ENCODE assay signal across 1 cellular context in genomic region chr22:25702046-25702445, GRCh38.
A peak's percentile ranks its signal among the peaks of the same experiment; 100 is the strongest.
TF ChIP-seq lines count a peak whose summit lies in the region.

No MANE protein-coding gene starts in this region.

TF ChIP-seq in SK-N-SH treated with all-trans-retinoic acid at 6 μM for 48 hours, 23 proteins besides CTCF, POLR2A, EP300 and RAD21 (continued from another document):
- TF ChIP-seq, protein P1, sequence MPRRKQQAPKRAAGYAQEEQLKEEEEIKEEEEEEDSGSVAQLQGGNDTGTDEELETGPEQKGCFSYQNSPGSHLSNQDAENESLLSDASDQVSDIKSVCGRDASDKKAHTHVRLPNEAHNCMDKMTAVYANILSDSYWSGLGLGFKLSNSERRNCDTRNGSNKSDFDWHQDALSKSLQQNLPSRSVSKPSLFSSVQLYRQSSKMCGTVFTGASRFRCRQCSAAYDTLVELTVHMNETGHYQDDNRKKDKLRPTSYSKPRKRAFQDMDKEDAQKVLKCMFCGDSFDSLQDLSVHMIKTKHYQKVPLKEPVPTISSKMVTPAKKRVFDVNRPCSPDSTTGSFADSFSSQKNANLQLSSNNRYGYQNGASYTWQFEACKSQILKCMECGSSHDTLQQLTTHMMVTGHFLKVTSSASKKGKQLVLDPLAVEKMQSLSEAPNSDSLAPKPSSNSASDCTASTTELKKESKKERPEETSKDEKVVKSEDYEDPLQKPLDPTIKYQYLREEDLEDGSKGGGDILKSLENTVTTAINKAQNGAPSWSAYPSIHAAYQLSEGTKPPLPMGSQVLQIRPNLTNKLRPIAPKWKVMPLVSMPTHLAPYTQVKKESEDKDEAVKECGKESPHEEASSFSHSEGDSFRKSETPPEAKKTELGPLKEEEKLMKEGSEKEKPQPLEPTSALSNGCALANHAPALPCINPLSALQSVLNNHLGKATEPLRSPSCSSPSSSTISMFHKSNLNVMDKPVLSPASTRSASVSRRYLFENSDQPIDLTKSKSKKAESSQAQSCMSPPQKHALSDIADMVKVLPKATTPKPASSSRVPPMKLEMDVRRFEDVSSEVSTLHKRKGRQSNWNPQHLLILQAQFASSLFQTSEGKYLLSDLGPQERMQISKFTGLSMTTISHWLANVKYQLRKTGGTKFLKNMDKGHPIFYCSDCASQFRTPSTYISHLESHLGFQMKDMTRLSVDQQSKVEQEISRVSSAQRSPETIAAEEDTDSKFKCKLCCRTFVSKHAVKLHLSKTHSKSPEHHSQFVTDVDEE (CRISPR knock-in tag; IDR thresholded peaks at IDR 0.05) = peak; percentile 80; the same call in 1 of the 2 replicates
- no peak for TF ChIP-seq OSR1 (CRISPR knock-in tag; IDR thresholded peaks at IDR 0.05)
TF ChIP-seq in SK-N-SH treated with all-trans-retinoic acid at 6 μM for 48 hours: peak in this region for 4.
